15 cellular contexts compared by ENCODE assay signal in genomic region chr12:80477521-80478145, GRCh38. TPM values are rescaled to one million over a fixed set of nuclear protein-coding genes. Genes with fewer than 3 reads are reported as not detected.
DNase-seq lines count a peak whose midpoint lies in the region; FAIRE-seq and TF ChIP-seq lines count a peak whose summit lies in the region.
"Not testable (repeated sequence)": the region's sequence is repeated elsewhere in the genome, so short reads cannot be mapped to it uniquely, and the experiment has no call there.
"Had no signal": no experiment of that assay in that cellular context is flagged by ENCODE, and none has a peak within 500 bp of the region (broad histone marks: within the 10 kb centered on the region; RNA-seq: fewer than 3 reads in every experiment).

No MANE protein-coding gene starts in this region.

- not testable (repeated sequence) for H2BK12ac ChIP-seq in H1 (ENCODE audit: low read depth, low read length)

- POLR2A ChIA-PET in H1 (lab: Charles Lee; ENCODE audit: partially characterized antibody): not testable (repeated sequence)

- DNase-seq in RPMI7951 (ENCODE audit: low read depth) (peak; percentile 1), H1 (ENCODE audit: low read depth in 1 of 2, low spot score in 2 of 2) (peak in 1 of 2 experiments; percentile 43)
- not testable (repeated sequence) for DNase-seq in progenitor cell of endocrine pancreas (ENCODE audit: low spot score, unreplicated experiment)

- TF ChIP-seq CTCF in H1 (IDR thresholded peaks at IDR 0.05; ENCODE audit: control extremely low read depth in 1 of 3, insufficient read depth in 1 of 3, low read depth in 1 of 3, low read length in 3 of 3); progenitor cell of endocrine pancreas (IDR thresholded peaks at IDR 0.05; ENCODE audit: unreplicated experiment): not testable (repeated sequence)

- H3K79me1 ChIP-seq in H1 (ENCODE audit: low read depth, low read length): not testable (repeated sequence)

- not testable (repeated sequence) for H3K36me3 ChIP-seq in ES-I3 (ENCODE audit: insufficient read depth, low read length); HUES6 (ENCODE audit: control insufficient read depth, insufficient read depth, low read length); H1 (ENCODE audit: control insufficient read depth in 2 of 4, insufficient read depth in 4 of 4, low read length in 3 of 4); iPS-15b (ENCODE audit: control insufficient read depth, insufficient read depth, low read length)

- H2BK120ac ChIP-seq in H1 (replicated peaks; ENCODE audit: low read depth, low read length): not testable (repeated sequence)

- not testable (repeated sequence) for FAIRE-seq in H1 (lab: Jason Lieb, UNC)

- not testable (repeated sequence) for H2AFZ ChIP-seq in H1 (ENCODE audit: low read length)

- not testable (repeated sequence) for H3K14ac ChIP-seq in H1 (ENCODE audit: insufficient read length)

- not testable (repeated sequence) for H2BK20ac ChIP-seq in H1 (ENCODE audit: low read length)

- H3K27ac ChIP-seq in HUES6 (ENCODE audit: low read depth, low read length); H1 (ENCODE audit: low read depth, low read length): not testable (repeated sequence)

- H3K27ac Mint-ChIP-seq in progenitor cell of endocrine pancreas: peak overlapping the region; percentile 89

- not testable (repeated sequence) for H3K56ac ChIP-seq in H1 (replicated peaks; ENCODE audit: insufficient read length, low read depth, low read length)

- H3K4ac ChIP-seq in H1 (replicated peaks; ENCODE audit: insufficient read length, low read depth, low read length): not testable (repeated sequence)

- not testable (repeated sequence) for TF ChIP-seq EP300 in H1 (IDR thresholded peaks at IDR 0.05; ENCODE audit: borderline replicate concordance in 1 of 2, low read depth in 2 of 2, low read length in 2 of 2)

- H3K18ac ChIP-seq in H1 (ENCODE audit: extremely low read depth, low read length): not testable (repeated sequence)

- not testable (repeated sequence) for H3K4me1 Mint-ChIP-seq in progenitor cell of endocrine pancreas (ENCODE audit: low read depth)

- H2BK15ac ChIP-seq in H1 (ENCODE audit: low read length): not testable (repeated sequence)

- H3K9ac ChIP-seq in ES-I3 (ENCODE audit: low read depth, low read length) (peak overlapping the region; percentile 79), HUES6 (ENCODE audit: low read length) (peak overlapping the region; percentile 81)
- not testable (repeated sequence) for H3K9ac ChIP-seq in H1 (replicated peaks in 1 of 4; ENCODE audit: extremely low read depth in 1 of 4, low read depth in 3 of 4, low read length in 3 of 4); iPS-15b (ENCODE audit: low read depth, low read length)

- H4K8ac ChIP-seq in H1 (ENCODE audit: extremely low read depth, insufficient read depth, low read length): not testable (repeated sequence)

- not testable (repeated sequence) for H3K9me3 ChIP-seq in ES-I3 (ENCODE audit: control insufficient read depth, insufficient read depth, low read length); HUES6 (ENCODE audit: control insufficient read depth, insufficient read depth, low read depth, low read length); H1 (ENCODE audit: insufficient read depth in 2 of 2, low read depth in 1 of 2, low read length in 1 of 2); iPS-15b (ENCODE audit: control insufficient read depth, insufficient read depth, low read length)

- not testable (repeated sequence) for H4K5ac ChIP-seq in H1 (ENCODE audit: insufficient read length, low read depth, low read length)

- TF ChIP-seq RAD21 in H1 (IDR thresholded peaks at IDR 0.05 in 1 of 2, conservative IDR thresholded peaks at IDR 0.05 in 1 of 2; ENCODE audit: low read depth in 2 of 2, low read length in 2 of 2): not testable (repeated sequence)

- 0 out of 2 replicates have a peak overlapping the region, but pooled peaks have one; percentile 44 for H2BK5ac ChIP-seq in H1 (ENCODE audit: low read depth, low read length)

- not testable (repeated sequence) for H3K27me3 ChIP-seq in HUES6 (ENCODE audit: control insufficient read depth, insufficient read depth, low read length); H1 (replicated peaks in 1 of 4; ENCODE audit: control insufficient read depth in 3 of 4, extremely low read depth in 1 of 4, insufficient read depth in 3 of 4, low read length in 3 of 4); iPS-15b (ENCODE audit: control insufficient read depth, insufficient read depth, low read length)

- CTCF ChIA-PET in H1 (lab: Charles Lee; ENCODE audit: partially characterized antibody): not testable (repeated sequence)

- not testable (repeated sequence) for H3K4me2 ChIP-seq in H1 (ENCODE audit: insufficient read depth in 1 of 2, low read depth in 2 of 2, low read length in 2 of 2)

- peak overlapping the region; percentile 69 for H3K4me3 ChIP-seq in HUES6 (ENCODE audit: low read depth, low read length)
- not testable (repeated sequence) for H3K4me3 ChIP-seq in H1 (ENCODE audit: extremely low read depth in 1 of 4, insufficient read depth in 2 of 4, low read depth in 3 of 4, low read length in 4 of 4)
- peak overlapping the region; percentile 54 for H3K4me3 ChIP-seq in iPS-15b (ENCODE audit: low read depth, low read length)

- not testable (repeated sequence) for H2AK5ac ChIP-seq in H1 (ENCODE audit: low read depth, low read length)

- H4K91ac ChIP-seq in H1 (replicated peaks; ENCODE audit: insufficient read length, low read length): not testable (repeated sequence)

- not testable (repeated sequence) for H3K27me3 Mint-ChIP-seq in progenitor cell of endocrine pancreas

- not testable (repeated sequence) for H3K4me1 ChIP-seq in ES-I3 (ENCODE audit: insufficient read depth, low read length); HUES6 (ENCODE audit: control insufficient read depth, insufficient read depth, low read length); H1 (replicated peaks in 1 of 4; ENCODE audit: control insufficient read depth in 3 of 4, insufficient read depth in 4 of 4, low read length in 3 of 4); iPS-15b (ENCODE audit: control insufficient read depth, insufficient read depth, low read length)

- not testable (repeated sequence) for H3K79me2 ChIP-seq in H1 (ENCODE audit: control insufficient read depth in 1 of 2, insufficient read depth in 2 of 2, low read length in 2 of 2)

- not testable (repeated sequence) for H3K36me3 Mint-ChIP-seq in progenitor cell of endocrine pancreas (ENCODE audit: insufficient read depth)

- WGBS in H1 (ENCODE audit: extremely low coverage in 1 of 2, insufficient coverage in 1 of 2, insufficient read length in 1 of 2, insufficient replicate concordance in 2 of 2, low coverage in 1 of 2, low lambda C conversion rate in 2 of 2, missing lambda C conversion rate in 1 of 2), 2 experiments: 95% methylated on average over 22 of the region's 31 CpGs; no CpG with 5 or more reads in 1 of the 2 experiments

- peak overlapping the region; percentile 69 for H3K4me3 Mint-ChIP-seq in progenitor cell of endocrine pancreas (ENCODE audit: low read depth)

- TF ChIP-seq POLR2A in H1 (IDR thresholded peaks at IDR 0.05; ENCODE audit: control extremely low read depth in 1 of 2, low read depth in 2 of 2, low read length in 2 of 2): not testable (repeated sequence)

- not testable (repeated sequence) for H4K20me1 ChIP-seq in H1 (replicated peaks in 1 of 2; ENCODE audit: control insufficient read depth in 1 of 2, insufficient read depth in 2 of 2, low read length in 2 of 2)

- H3K9me3 Mint-ChIP-seq in progenitor cell of endocrine pancreas (ENCODE audit: low read depth): not testable (repeated sequence)

- not testable (repeated sequence) for H3K23me2 ChIP-seq in H1 (ENCODE audit: low read depth, low read length)

- not testable (repeated sequence) for H3K23ac ChIP-seq in H1 (ENCODE audit: insufficient read length)

RNA-seq across cellular contexts. Expression of gene PTPRQ, which starts 33.6 kb away (rescaled TPM):
- under 0.01 TPM in 2 replicates for total RNA-seq in RPMI7951 (2014; rRNA removed; shearing (Covaris generic))
- not detected in 2 replicates for total RNA-seq in H1 (2021; fragmentation: NEBNext Ultra II Directional; extraction: Animal tissue kit (Norgen Biotek cat#: 25700))
- polyA plus RNA-seq in H1 (2011; rRNA removed): not detected in 2 replicates
- polyA plus RNA-seq in H1 (2011; cell fraction: cytosol; rRNA removed): not detected
- polyA plus RNA-seq in H1 (2011; cell fraction: nucleus; rRNA removed): not detected
- not detected in 4 replicates for polyA plus RNA-seq in H1 (2012, experiment 1 of 2)
- not detected for polyA plus RNA-seq in H1 (2012, experiment 2 of 2)
- under 0.01 TPM for polyA plus RNA-seq in H1 (2013, experiment 1 of 2)
- not detected for polyA plus RNA-seq in H1 (2013, experiment 2 of 2)
- not detected in 2 replicates for polyA minus RNA-seq in H1 (2011; rRNA and poly(A)+ RNA removed)
- not detected for polyA minus RNA-seq in H1 (2011; cell fraction: cytosol; rRNA and poly(A)+ RNA removed)
- polyA minus RNA-seq in H1 (2011; cell fraction: nucleus; rRNA and poly(A)+ RNA removed): not detected
- 0.16 and 0.19 TPM in 2 replicates for total RNA-seq in progenitor cell of endocrine pancreas
- total RNA-seq: Caco-2; CD4-positive, CD25-positive, alpha-beta regulatory T cell; CD8-positive, alpha-beta memory T cell; Daoy; G401; GM12878; HepG2; HT1080 had no signal
- polyA plus RNA-seq: CD4-positive, CD25-positive, alpha-beta regulatory T cell; CD8-positive, alpha-beta memory T cell; HepG2; IgD-negative memory B cell had no signal
